11 cellular contexts compared by ENCODE assay signal in the genomic region with DNA sequence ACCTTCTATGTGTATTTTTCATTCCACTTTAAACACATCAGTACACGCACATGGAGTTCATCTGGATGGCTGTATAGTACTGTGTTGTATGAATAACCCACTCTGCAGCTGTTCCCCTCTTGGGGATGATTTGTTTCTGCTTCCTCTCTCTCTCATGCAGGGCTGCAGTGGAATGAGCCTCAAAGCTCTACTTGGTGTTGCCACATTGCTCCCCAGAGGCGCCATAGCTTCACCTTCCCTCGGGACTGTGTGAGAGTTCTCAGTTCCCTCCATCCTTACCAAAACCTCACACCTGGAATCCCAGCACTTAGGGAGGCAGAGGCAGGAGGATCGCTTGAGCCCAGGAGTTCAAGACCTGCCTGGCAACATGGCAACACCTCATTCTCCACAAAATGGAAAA. TPM values are rescaled to one million over a fixed set of nuclear protein-coding genes. Genes with fewer than 3 reads are reported as not detected.
DNase-seq lines count a peak whose midpoint lies in the region; ATAC-seq and TF ChIP-seq lines count a peak whose summit lies in the region.
"Had no signal": no experiment of that assay in that cellular context is flagged by ENCODE, and none has a peak within 500 bp of the region (broad histone marks: within the 10 kb centered on the region; RNA-seq: fewer than 3 reads in every experiment).

No MANE protein-coding gene starts in this region.

- H3K9ac ChIP-seq in BLaER1 treated with 17β-estradiol and CSF1 and Interleukin-3, amounts not matched to agents 10 nM and 100 nM: peak overlapping the region in 5 of 11 experiments; percentile 14 to 66 (median 41); a peak in 7 of 22 replicates

- no peak overlapping the region for H3K4me3 Mint-ChIP-seq in MCF 10A (ENCODE audit: unreplicated experiment)
- H3K4me3 Mint-ChIP-seq: neural crest cell had no signal

- peaks cover 32 to 70% (median 52%) of the 10 kb centered on the region in 10 experiments for H3K4me1 ChIP-seq in BLaER1 treated with 17β-estradiol and CSF1 and Interleukin-3, amounts not matched to agents 10 nM and 100 nM
- H3K4me1 ChIP-seq in OCI-LY7 (ENCODE audit: insufficient read depth, low read length, poor library complexity, severe bottlenecking): peaks cover 43% of the 10 kb centered on the region

- CTCF ChIA-PET in OCI-LY7 (lab: Charles Lee; ENCODE audit: unreplicated experiment): no interaction called here
- CTCF ChIA-PET in MCF 10A (lab: Yijun Ruan, JAX): interaction anchor here (0.5 to 2.7 kb wide), 4 partner anchors 12 to 101 kb away, joined by 3 to 11 read pairs (median 3); no protein-coding TSS in a partner anchor

- intact Hi-C loops in OCI-LY7 (cut with micrococcal nuclease; ENCODE audit: unreplicated experiment) (loop anchor here (5.0 kb wide), 1 partner anchor 53 kb away; no protein-coding TSS in a partner anchor), MCF 10A (cut with micrococcal nuclease) (no loop called here)

- H3K27ac Mint-ChIP-seq in MCF 10A (ENCODE audit: low read depth, unreplicated experiment): no peak overlapping the region

- peaks cover 19% of the 10 kb centered on the region for H3K4me1 Mint-ChIP-seq in MCF 10A (ENCODE audit: insufficient read depth, unreplicated experiment)
- H3K4me1 Mint-ChIP-seq: neural crest cell had no signal

- no peaks in the 10 kb centered on the region for H3K9me2 ChIP-seq in OCI-LY7 (ENCODE audit: insufficient read depth, low read length)

- H3K36me3 ChIP-seq in BLaER1 treated with 17β-estradiol and CSF1 and Interleukin-3, amounts not matched to agents 10 nM and 100 nM: peaks cover 25 to 72% (median 50%) of the 10 kb centered on the region in 11 experiments
- no peaks in the 10 kb centered on the region; the same call in 1 of the 2 replicates for H3K36me3 ChIP-seq in OCI-LY7 (ENCODE audit: insufficient read depth, low read length)

- DNase-seq in OCI-LY7 (ENCODE audit: low spot score) (peak; percentile 53), amygdala (lab: John Stamatoyannopoulos, UW) (no peak), inferior parietal cortex (ENCODE audit: extremely low spot score) (no peak), MCF 10A (ENCODE audit: unreplicated experiment) (no peak), D341Med (ENCODE audit: low spot score) (no peak)
- DNase-seq: NCI-H1092 had no signal

- H3K4me3 ChIP-seq in BLaER1 treated with 17β-estradiol and CSF1 and Interleukin-3, amounts not matched to agents 10 nM and 100 nM: no peak overlapping the region
- no peak overlapping the region for H3K4me3 ChIP-seq in OCI-LY7 (ENCODE audit: low read depth, low read length, poor library complexity, severe bottlenecking)

- H3K9me3 Mint-ChIP-seq in MCF 10A (ENCODE audit: unreplicated experiment): no peaks in the 10 kb centered on the region
- H3K9me3 Mint-ChIP-seq: neural crest cell had no signal

- no peak overlapping the region for H2AFZ ChIP-seq in OCI-LY7 (ENCODE audit: low read length)

- H4K20me1 ChIP-seq in BLaER1 treated with 17β-estradiol and CSF1 and Interleukin-3, amounts not matched to agents 10 nM and 100 nM: no peaks in the 10 kb centered on the region
- H4K20me1 ChIP-seq in OCI-LY7 (ENCODE audit: insufficient read depth, low read length): no peaks in the 10 kb centered on the region

- peak overlapping the region in 9 of 11 experiments; percentile 12 to 84 (median 65); a peak in 19 of 22 replicates for H3K27ac ChIP-seq in BLaER1 treated with 17β-estradiol and CSF1 and Interleukin-3, amounts not matched to agents 10 nM and 100 nM
- H3K27ac ChIP-seq in OCI-LY7 (ENCODE audit: low read depth, low read length, poor library complexity, severe bottlenecking): peak overlapping the region; percentile 15

- peaks cover 35% of the 10 kb centered on the region for H3K36me3 Mint-ChIP-seq in MCF 10A (ENCODE audit: insufficient read depth, unreplicated experiment)

- no peaks in the 10 kb centered on the region for H3K27me3 ChIP-seq in BLaER1 treated with 17β-estradiol and CSF1 and Interleukin-3, amounts not matched to agents 10 nM and 100 nM

- no peaks in the 10 kb centered on the region for H3K27me3 Mint-ChIP-seq in MCF 10A (ENCODE audit: insufficient read depth, unreplicated experiment)

- no peaks in the 10 kb centered on the region for H3K9me3 ChIP-seq in BLaER1 treated with 17β-estradiol and CSF1 and Interleukin-3, amounts not matched to agents 10 nM and 100 nM (replicated peaks in 1 of 11)
- H3K9me3 ChIP-seq in OCI-LY7 (ENCODE audit: low read length): no peaks in the 10 kb centered on the region

- POLR2A ChIA-PET in OCI-LY7 (lab: Charles Lee) (no interaction called here), MCF 10A (lab: Yijun Ruan, JAX) (interaction anchor here (0.7 to 1.0 kb wide), 2 partner anchors 8 to 16 kb away, joined by 3 read pairs; no protein-coding TSS in a partner anchor)

- peak overlapping the region; percentile 25 to 77 (median 54) for H3K4me2 ChIP-seq in BLaER1 treated with 17β-estradiol and CSF1 and Interleukin-3, amounts not matched to agents 10 nM and 100 nM
- H3K4me2 ChIP-seq in OCI-LY7 (ENCODE audit: low read length): peak overlapping the region; percentile 60

- ATAC-seq in GM18870 (IDR thresholded peaks at IDR 0.05; ENCODE audit: unreplicated experiment): peak; percentile 61
- ATAC-seq in HG02840 (IDR thresholded peaks at IDR 0.05; ENCODE audit: low FRiP score, unreplicated experiment): peak; percentile 63
- ATAC-seq: Panc1 had no signal

- BruUV-seq in OCI-LY7 (replicated peaks; lab: Mats Ljungman, UMichigan) (no TSS peak), MCF 10A (replicated peaks; lab: Mats Ljungman, UMichigan) (no TSS peak)

- TF ChIP-seq CTCF in OCI-LY7 (conservative IDR thresholded peaks at IDR 0.05; ENCODE audit: low read length) (no peak), MCF 10A (IDR thresholded peaks at IDR 0.05; ENCODE audit: unreplicated experiment) (no peak)

- H3K79me2 ChIP-seq in OCI-LY7 (ENCODE audit: insufficient read depth, low read depth, low read length): no peaks in the 10 kb centered on the region

RNA-seq across cellular contexts. Expression of gene GPR183, which starts 28.4 kb away (rescaled TPM):
- not detected in 2 replicates for total RNA-seq in OCI-LY7 (2014; rRNA removed; shearing (Covaris generic))
- not detected in 2 replicates for total RNA-seq in OCI-LY7 (2022)
- total RNA-seq in MCF 10A (2022): not detected in 2 replicates
- total RNA-seq: neural crest cell had no signal
